ENCODE assay signal across 18 cellular contexts in genomic region chr5:132262882-132263547, GRCh38. TPM values are rescaled to one million over a fixed set of nuclear protein-coding genes. Genes with fewer than 3 reads are reported as not detected.
DNase-seq lines count a peak whose midpoint lies in the region; ATAC-seq and TF ChIP-seq lines count a peak whose summit lies in the region.
"Had no signal": no experiment of that assay in that cellular context is flagged by ENCODE, and none has a peak within 500 bp of the region (broad histone marks: within the 10 kb centered on the region; RNA-seq: fewer than 3 reads in every experiment).

No MANE protein-coding gene starts in this region.

- TF ChIP-seq CTCF in activated CD8-positive, alpha-beta T cell treated with anti-CD3 and anti-CD28 coated beads for 36 hours (IDR thresholded peaks at IDR 0.05), result no peak

- no peaks in the 10 kb centered on the region for H3K36me3 Mint-ChIP-seq in activated naive CD8-positive, alpha-beta T cell treated with anti-CD3 and anti-CD28 coated beads, Interleukin-2, amount 50 U/mL, for 24 hours (ENCODE audit: low read depth)
- H3K36me3 Mint-ChIP-seq in activated CD8-positive, alpha-beta T cell treated with anti-CD3 and anti-CD28 coated beads for 36 hours (ENCODE audit: low read depth), result no peaks in the 10 kb centered on the region
- H3K36me3 Mint-ChIP-seq: activated CD4-positive, alpha-beta memory T cell treated with anti-CD3 and anti-CD28 coated beads for 36 hours; brain; IgD-negative memory B cell had no signal

- DNase-seq in D341Med (ENCODE audit: low spot score), result peak; percentile 5
- DNase-seq in activated naive CD8-positive, alpha-beta T cell treated with anti-CD3 and anti-CD28 coated beads, Interleukin-2, amount 50 U/mL, for 24 hours, result no peak
- peak; percentile 41 for DNase-seq in islet precursor cell
- DNase-seq in retina, result no peak
- DNase-seq in NOMO-1 (lab: John Stamatoyannopoulos, UW; ENCODE audit: unreplicated experiment in 2 of 2), result no peak
- no peak for DNase-seq in SW480 (ENCODE audit: low spot score)
- DNase-seq in activated CD8-positive, alpha-beta T cell treated with anti-CD3 and anti-CD28 coated beads for 36 hours, result no peak
- DNase-seq: activated CD4-positive, alpha-beta memory T cell treated with anti-CD3 and anti-CD28 coated beads for 36 hours; foreskin melanocyte; mesendoderm; NCI-H1092; NK-92 treated with Interleukin-12 subunit alpha and Interleukin-12 subunit beta, amount 100 ng/mL, for 24 hours; SHP77; stimulated activated CD4-positive, alpha-beta T cell treated with anti-CD3 and anti-CD28 coated beads, Interleukin-2, amount 100 ng/mL, for 48 hours had no signal

- H3K4me3 ChIP-seq in skeletal muscle satellite cell (ENCODE audit: low read length), result no peak overlapping the region

- POLR2A ChIA-PET in activated CD8-positive, alpha-beta T cell treated with anti-CD3 and anti-CD28 coated beads for 36 hours (lab: Charles Lee), result interaction anchor here (0.6 kb wide), 1 partner anchor 178 kb away, joined by 3 read pairs; no protein-coding TSS in a partner anchor

- peaks cover 91% of the 10 kb centered on the region for H3K4me1 ChIP-seq in skeletal muscle satellite cell (ENCODE audit: control insufficient read depth, insufficient read depth, low read length)

- H3K9ac ChIP-seq in skeletal muscle satellite cell (ENCODE audit: low read depth, low read length), result peak overlapping the region; percentile 11

- CTCF ChIA-PET in activated CD8-positive, alpha-beta T cell treated with anti-CD3 and anti-CD28 coated beads for 36 hours (lab: Charles Lee), result interaction anchor here (0.6 to 7.7 kb wide), 5 partner anchors 9 to 198 kb away, joined by 3 to 44 read pairs (median 8); no protein-coding TSS in a partner anchor

- H3K27me3 ChIP-seq in skeletal muscle satellite cell (ENCODE audit: control insufficient read depth, insufficient read depth, low read length), result no peaks in the 10 kb centered on the region

- H3K4me1 Mint-ChIP-seq in activated naive CD8-positive, alpha-beta T cell treated with anti-CD3 and anti-CD28 coated beads, Interleukin-2, amount 50 U/mL, for 24 hours, result peaks cover 66% of the 10 kb centered on the region
- peaks cover 42% of the 10 kb centered on the region for H3K4me1 Mint-ChIP-seq in activated CD8-positive, alpha-beta T cell treated with anti-CD3 and anti-CD28 coated beads for 36 hours (ENCODE audit: low read depth)

- H3K4me3 Mint-ChIP-seq in activated naive CD8-positive, alpha-beta T cell treated with anti-CD3 and anti-CD28 coated beads, Interleukin-2, amount 50 U/mL, for 24 hours, result no peak overlapping the region
- H3K4me3 Mint-ChIP-seq in activated CD8-positive, alpha-beta T cell treated with anti-CD3 and anti-CD28 coated beads for 36 hours, result no peak overlapping the region
- H3K4me3 Mint-ChIP-seq: activated CD4-positive, alpha-beta memory T cell treated with anti-CD3 and anti-CD28 coated beads for 36 hours; activated T-helper 17 cell treated with anti-CD3 and anti-CD28 coated beads, Interleukin-2, amount 50 U/mL, for 72 hours; brain; IgD-negative memory B cell had no signal

- H3K36me3 ChIP-seq in skeletal muscle satellite cell (ENCODE audit: insufficient read depth, low read length), result peaks cover 78% of the 10 kb centered on the region

- no peaks in the 10 kb centered on the region for H3K9me3 Mint-ChIP-seq in activated naive CD8-positive, alpha-beta T cell treated with anti-CD3 and anti-CD28 coated beads, Interleukin-2, amount 50 U/mL, for 24 hours
- no peaks in the 10 kb centered on the region for H3K9me3 Mint-ChIP-seq in activated CD8-positive, alpha-beta T cell treated with anti-CD3 and anti-CD28 coated beads for 36 hours
- H3K9me3 Mint-ChIP-seq: activated CD4-positive, alpha-beta memory T cell treated with anti-CD3 and anti-CD28 coated beads for 36 hours; activated T-helper 17 cell treated with anti-CD3 and anti-CD28 coated beads, Interleukin-2, amount 50 U/mL, for 72 hours; brain; IgD-negative memory B cell had no signal

- peaks cover 5% of the 10 kb centered on the region for H3K27me3 Mint-ChIP-seq in activated naive CD8-positive, alpha-beta T cell treated with anti-CD3 and anti-CD28 coated beads, Interleukin-2, amount 50 U/mL, for 24 hours
- H3K27me3 Mint-ChIP-seq in activated CD8-positive, alpha-beta T cell treated with anti-CD3 and anti-CD28 coated beads for 36 hours, result no peaks in the 10 kb centered on the region
- H3K27me3 Mint-ChIP-seq: activated T-helper 17 cell treated with anti-CD3 and anti-CD28 coated beads, Interleukin-2, amount 50 U/mL, for 72 hours; IgD-negative memory B cell had no signal

- H3K27ac Mint-ChIP-seq in activated naive CD8-positive, alpha-beta T cell treated with anti-CD3 and anti-CD28 coated beads, Interleukin-2, amount 50 U/mL, for 24 hours, result peak overlapping the region; percentile 77
- H3K27ac Mint-ChIP-seq in activated CD8-positive, alpha-beta T cell treated with anti-CD3 and anti-CD28 coated beads for 36 hours, result no peak overlapping the region
- H3K27ac Mint-ChIP-seq: activated CD4-positive, alpha-beta memory T cell treated with anti-CD3 and anti-CD28 coated beads for 36 hours; activated T-helper 17 cell treated with anti-CD3 and anti-CD28 coated beads, Interleukin-2, amount 50 U/mL, for 72 hours; IgD-negative memory B cell had no signal

- intact Hi-C loops in activated CD8-positive, alpha-beta T cell treated with anti-CD3 and anti-CD28 coated beads for 36 hours (cut with micrococcal nuclease), result no loop called here

- H3K4me2 ChIP-seq in skeletal muscle satellite cell (ENCODE audit: low read length), result peak overlapping the region; percentile 99

- no peaks in the 10 kb centered on the region for H3K9me3 ChIP-seq in skeletal muscle satellite cell (replicated peaks; ENCODE audit: low read length)

- no peak for ATAC-seq in activated naive CD8-positive, alpha-beta T cell treated with anti-CD3 and anti-CD28 coated beads, Interleukin-2, amount 50 U/mL, for 24 hours
- no peak for ATAC-seq in activated CD8-positive, alpha-beta T cell treated with anti-CD3 and anti-CD28 coated beads for 36 hours

RNA-seq across cellular contexts. Expression of gene PDLIM4, which starts 5.5 kb away (rescaled TPM):
- 90.4 and 97.1 TPM in 2 replicates for total RNA-seq in skeletal muscle satellite cell (2012; rRNA removed)
- total RNA-seq in activated CD8-positive, alpha-beta T cell treated with anti-CD3 and anti-CD28 coated beads for 36 hours, result not detected
- total RNA-seq: activated CD4-positive, alpha-beta memory T cell treated with anti-CD3 and anti-CD28 coated beads for 36 hours; activated T-helper 17 cell treated with anti-CD3 and anti-CD28 coated beads, Interleukin-2, amount 50 U/mL, for 72 hours had no signal

RNA-seq across cellular contexts. Expression of gene SLC22A4, which starts 31.2 kb away (rescaled TPM):
- total RNA-seq in skeletal muscle satellite cell (2012; rRNA removed), result 5.7 and 7.4 TPM in 2 replicates
- under 1 TPM; 0.74 to 0.88 TPM for total RNA-seq in activated CD8-positive, alpha-beta T cell treated with anti-CD3 and anti-CD28 coated beads for 36 hours

RNA-seq across cellular contexts. Expression of gene P4HA2, which starts 35.4 kb away (rescaled TPM):
- 149 and 191 TPM in 2 replicates for total RNA-seq in skeletal muscle satellite cell (2012; rRNA removed)
- 10 to 100 TPM; 17.3 to 18.6 TPM for total RNA-seq in activated CD8-positive, alpha-beta T cell treated with anti-CD3 and anti-CD28 coated beads for 36 hours

Comparison
In these comparisons a context has a peak if more than half of its experiments do, and no peak if none do; other contexts are left out.
1. DNase-seq: peak in D341Med (single experiment) and islet precursor cell (single experiment); none in activated naive CD8-positive, alpha-beta T cell treated with anti-CD3 and anti-CD28 coated beads, Interleukin-2, amount 50 U/mL, for 24 hours (single experiment), retina (single experiment), NOMO-1 (0 of 2), SW480 (single experiment) and activated CD8-positive, alpha-beta T cell treated with anti-CD3 and anti-CD28 coated beads for 36 hours (single experiment).